In the genomic region with DNA sequence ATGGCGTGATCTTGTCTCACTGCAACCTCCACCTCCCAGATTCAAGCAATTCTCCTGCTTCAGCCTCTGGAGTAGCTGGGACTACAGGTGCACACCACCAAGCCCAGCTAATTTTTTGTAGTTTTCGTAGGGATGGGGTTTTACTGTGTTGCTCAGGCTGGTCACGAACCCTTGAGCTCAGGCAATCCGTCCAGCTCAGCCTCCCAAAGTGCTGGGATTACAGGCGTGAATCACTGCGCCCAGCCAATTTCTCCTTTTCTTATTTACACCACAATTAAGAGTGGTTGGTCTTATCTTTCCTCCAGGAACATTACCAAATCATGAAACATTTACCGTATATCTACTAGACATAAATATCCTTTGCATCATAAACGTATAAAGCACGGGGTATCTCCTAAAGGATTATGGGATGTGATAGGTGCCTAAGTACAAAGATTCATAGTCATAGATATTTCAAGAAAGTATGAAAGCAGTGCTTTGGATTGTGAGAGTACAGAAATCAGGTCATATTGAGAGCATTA, we compare ENCODE assay signal across 24 cellular contexts.
"Had no signal": no experiment of that assay in that cellular context is flagged by ENCODE, and none has a peak within 500 bp of the region (broad histone marks: within the 10 kb centered on the region; RNA-seq: fewer than 3 reads in every experiment).

No MANE protein-coding gene starts in this region.

- H3K4me3 ChIP-seq: adrenal gland, ascending aorta, cardiac muscle cell, colonic mucosa, gastroesophageal sphincter, hepatocyte, lung, mucosa of descending colon, ovary, skin epidermis, transverse colon had no signal

- H3K9me3 ChIP-seq: adrenal gland, ascending aorta, colonic mucosa, gastroesophageal sphincter, mucosa of descending colon, ovary, transverse colon had no signal

- DNase-seq: activated CD4-positive, alpha-beta T cell treated with anti-CD3 and anti-CD28 coated beads for 4 hours; activated CD4-positive, alpha-beta T cell treated with anti-CD3 and anti-CD28 coated beads, Interleukin-2, amount 50 U/mL, for 48 hours; activated CD8-positive, alpha-beta memory T cell treated with anti-CD3 and anti-CD28 coated beads for 24 hours; activated effector memory CD4-positive, alpha-beta T cell treated with Interleukin-2 at 50 U/mL for 16 hours; activated naive CD4-positive, alpha-beta T cell treated with Interleukin-2 at 50 U/mL for 16 hours; activated naive CD8-positive, alpha-beta T cell treated with anti-CD3 and anti-CD28 coated beads for 36 hours; adrenal gland; cerebellar nuclear complex; colonic mucosa; effector CD8-positive, alpha-beta T cell; mucosa of descending colon; retina; stimulated activated CD4-positive, alpha-beta T cell treated with anti-CD3 and anti-CD28 coated beads, Interleukin-1b, Interleukin-23, amount 100 ng/mL, for 48 hours; stimulated activated naive B cell treated with anti-CD40 and anti-IgM and Interleukin-4, amounts not matched to agents 10 μg/mL and 1 μg/mL and 100 μg/mL, for 72 hours; transverse colon had no signal

- H3K27ac ChIP-seq: adrenal gland, ascending aorta, cardiac muscle cell, colonic mucosa, gastroesophageal sphincter, hepatocyte, ovary, skin epidermis, transverse colon had no signal

- H3K4me2 ChIP-seq: hepatocyte had no signal

- ATAC-seq: gastroesophageal sphincter; left lobe of liver; mucosa of descending colon; sciatic nerve; stimulated activated naive B cell treated with anti-CD40 and anti-IgM and Interleukin-4, amounts not matched to agents 10 μg/mL and 1 μg/mL and 100 μg/mL, for 72 hours had no signal

- H3K4me1 ChIP-seq: colonic mucosa had no signal

- H3K27me3 ChIP-seq: adrenal gland, ascending aorta, cardiac muscle cell, colonic mucosa, gastroesophageal sphincter, hepatocyte, ovary, transverse colon had no signal

- H3K36me3 ChIP-seq: adrenal gland, ascending aorta, cardiac muscle cell, colonic mucosa, ovary, transverse colon had no signal

- H2AFZ ChIP-seq: hepatocyte had no signal
